ENCODE assay signal across 12 cellular contexts in genomic region chr12:116717466-116718457, GRCh38. TPM values are rescaled to one million over a fixed set of nuclear protein-coding genes. Genes with fewer than 3 reads are reported as not detected.
DNase-seq lines count a peak whose midpoint lies in the region; ATAC-seq and TF ChIP-seq lines count a peak whose summit lies in the region.
"Had no signal": no experiment of that assay in that cellular context is flagged by ENCODE, and none has a peak within 500 bp of the region (broad histone marks: within the 10 kb centered on the region; RNA-seq: fewer than 3 reads in every experiment).

No MANE protein-coding gene starts in this region.

- TF ChIP-seq CTCF in A673 (conservative IDR thresholded peaks at IDR 0.05; ENCODE audit: low read depth, low read length): no peak
- no peak for TF ChIP-seq CTCF in PC-3 (conservative IDR thresholded peaks at IDR 0.05; ENCODE audit: low read depth, low read length)
- no peak for TF ChIP-seq CTCF in foreskin fibroblast (IDR thresholded peaks at IDR 0.05; ENCODE audit: low read depth, low read length)
- no peak for TF ChIP-seq CTCF in neural progenitor cell (IDR thresholded peaks at IDR 0.05)

- peaks cover 54% of the 10 kb centered on the region for H3K4me1 ChIP-seq in A673 (ENCODE audit: insufficient read depth, low read length, poor library complexity, severe bottlenecking)
- H3K4me1 ChIP-seq in PC-3 (ENCODE audit: insufficient read depth, low read length): peaks cover 15% of the 10 kb centered on the region
- H3K4me1 ChIP-seq in neural progenitor cell: peaks cover 8% of the 10 kb centered on the region

- H3K27ac ChIP-seq in A673 (ENCODE audit: low read depth, low read length, poor library complexity, severe bottlenecking): peak overlapping the region; percentile 13
- no peak overlapping the region for H3K27ac ChIP-seq in PC-3 (ENCODE audit: low read length)
- H3K27ac ChIP-seq in neural progenitor cell: no peak overlapping the region
- H3K27ac ChIP-seq: SJSA1 had no signal

- ATAC-seq in PC-3: no peak
- ATAC-seq in GM18909 (IDR thresholded peaks at IDR 0.05; ENCODE audit: poor library complexity, unreplicated experiment): no peak

- H3F3A ChIP-seq in PC-3 (ENCODE audit: low read length, unreplicated experiment): no peaks in the 10 kb centered on the region
- no peaks in the 10 kb centered on the region for H3F3A ChIP-seq in neural progenitor cell (ENCODE audit: low read depth)

- H3K4me2 ChIP-seq in PC-3 (ENCODE audit: low read length) (peak overlapping the region; percentile 36), neural progenitor cell (no peak overlapping the region)

- H4K20me1 ChIP-seq in PC-3 (ENCODE audit: low read length) (peaks cover 5% of the 10 kb centered on the region; the same call in 1 of the 2 replicates), neural progenitor cell (ENCODE audit: low read depth) (peaks cover 11% of the 10 kb centered on the region)

- H3K9ac ChIP-seq in PC-3 (ENCODE audit: low read length) (no peak overlapping the region), neural progenitor cell (no peak overlapping the region)

- H3K27ac Mint-ChIP-seq in neural progenitor cell: peak overlapping the region; percentile 74

- peaks cover 78% of the 10 kb centered on the region for H3K4me1 Mint-ChIP-seq in neural progenitor cell

- H3K4me3 ChIP-seq in A673 (ENCODE audit: low read depth, low read length, poor library complexity, severe bottlenecking) (peak overlapping the region; percentile 2), PC-3 (ENCODE audit: low read length) (no peak overlapping the region), foreskin fibroblast (ENCODE audit: low read depth in 1 of 2, low read length in 2 of 2) (no peak overlapping the region), neural progenitor cell (no peak overlapping the region)
- H3K4me3 ChIP-seq: SJSA1, smooth muscle cell had no signal

- H3K9me3 Mint-ChIP-seq in neural progenitor cell: no peaks in the 10 kb centered on the region

- DNase-seq in A673 (ENCODE audit: low spot score) (no peak), PC-3 (no peak), foreskin fibroblast (peak; percentile 34 to 73), neural progenitor cell (ENCODE audit: low spot score) (no peak), COLO829 (ENCODE audit: low spot score) (no peak), NCI-H2227 treated with DMSO at 0.1 percent for 48 hours (lab: John Stamatoyannopoulos, UW) (no peak)
- DNase-seq in activated CD4-positive, alpha-beta T cell treated with anti-CD3 and anti-CD28 coated beads, Interleukin-2, amount 50 U/mL, for 1 hour: no peak
- DNase-seq: AML-193, Karpas-422 had no signal

- H3K36me3 ChIP-seq in A673 (ENCODE audit: insufficient read depth, low read length, poor library complexity, severe bottlenecking) (no peaks in the 10 kb centered on the region), PC-3 (ENCODE audit: low read depth, low read length) (peaks cover 49% of the 10 kb centered on the region), neural progenitor cell (no peaks in the 10 kb centered on the region)

- CTCF ChIA-PET in A673 (lab: Charles Lee) (interaction anchor here (1.3 kb wide), 1 partner anchor 9 kb away, joined by 4 read pairs; no protein-coding TSS in a partner anchor), PC-3 (lab: Charles Lee) (interaction anchor here (0.7 to 1.2 kb wide), 2 partner anchors 14 to 142 kb away, joined by 3 to 4 read pairs; no protein-coding TSS in a partner anchor)

- H3K27me3 Mint-ChIP-seq in neural progenitor cell (ENCODE audit: insufficient read depth, low read depth): no peaks in the 10 kb centered on the region

- H3K9me2 ChIP-seq in PC-3 (replicated peaks; ENCODE audit: low read length): no peaks in the 10 kb centered on the region

- H3K79me2 ChIP-seq in PC-3 (ENCODE audit: low read length) (peaks cover 8% of the 10 kb centered on the region; the same call in 1 of the 2 replicates), neural progenitor cell (ENCODE audit: low read depth) (peaks cover 2% of the 10 kb centered on the region)

- peaks cover 19% of the 10 kb centered on the region for H3K36me3 Mint-ChIP-seq in neural progenitor cell

- no peak overlapping the region for H2AFZ ChIP-seq in PC-3 (ENCODE audit: low read length)
- no peak overlapping the region for H2AFZ ChIP-seq in neural progenitor cell (replicated peaks)

- H3K27me3 ChIP-seq in A673 (replicated peaks; ENCODE audit: insufficient read depth, low read depth, low read length, poor library complexity) (no peaks in the 10 kb centered on the region), PC-3 (ENCODE audit: low read length) (no peaks in the 10 kb centered on the region), neural progenitor cell (no peaks in the 10 kb centered on the region)
- H3K27me3 ChIP-seq: SJSA1 had no signal

- POLR2A ChIA-PET in A673 (lab: Charles Lee; ENCODE audit: low non-redundant PET) (no interaction called here), PC-3 (lab: Charles Lee; ENCODE audit: unreplicated experiment) (no interaction called here)

- H3K9me3 ChIP-seq in A673 (ENCODE audit: low read depth, low read length, poor library complexity, severe bottlenecking): no peaks in the 10 kb centered on the region
- no peaks in the 10 kb centered on the region for H3K9me3 ChIP-seq in PC-3 (ENCODE audit: low read length)
- H3K9me3 ChIP-seq in neural progenitor cell (ENCODE audit: low read depth): no peaks in the 10 kb centered on the region
- H3K9me3 ChIP-seq: SJSA1 had no signal

- intact Hi-C loops in A673 (cut with micrococcal nuclease; ENCODE audit: unreplicated experiment): no loop called here
- intact Hi-C loops in PC-3 (cut with micrococcal nuclease): no loop called here

- BruUV-seq in A673 (replicated peaks; lab: Mats Ljungman, UMichigan): no TSS peak
- BruUV-seq in PC-3 (replicated peaks; lab: Mats Ljungman, UMichigan): no TSS peak

- peak overlapping the region; percentile 66 for H3K4me3 Mint-ChIP-seq in neural progenitor cell

RNA-seq across cellular contexts. Expression of gene SPRING1, which starts 20.1 kb away (rescaled TPM):
- total RNA-seq in A673 (2021): 21.3 and 23.0 TPM in 2 replicates
- 33.4 and 45.2 TPM in 2 replicates for total RNA-seq in PC-3 (2014; rRNA removed)
- total RNA-seq in neural progenitor cell (ENCODE audit: low replicate concordance): 40.4 and 41.9 TPM in 2 replicates

RNA-seq across cellular contexts. Expression of gene RNFT2, which starts 20.4 kb away (rescaled TPM):
- total RNA-seq in A673 (2021) (36.4 and 38.5 TPM in 2 replicates), PC-3 (2014; rRNA removed) (12.6 and 15.8 TPM in 2 replicates), neural progenitor cell (ENCODE audit: low replicate concordance) (26.9 and 30.8 TPM in 2 replicates)

Comparison
In these comparisons a context has a peak if more than half of its experiments do, and no peak if none do; other contexts are left out.
1. DNase-seq: peak in foreskin fibroblast (2 of 2); none in A673 (single experiment), PC-3 (single experiment), neural progenitor cell (single experiment), COLO829 (single experiment), NCI-H2227 treated with DMSO at 0.1 percent for 48 hours (single experiment) and activated CD4-positive, alpha-beta T cell treated with anti-CD3 and anti-CD28 coated beads, Interleukin-2, amount 50 U/mL, for 1 hour (single experiment).